ENCODE assay signal across 8 cellular contexts in genomic region chr1:198157241-198157846, GRCh38. TPM values are rescaled to one million over a fixed set of nuclear protein-coding genes. Genes with fewer than 3 reads are reported as not detected.
DNase-seq lines count a peak whose midpoint lies in the region; TF ChIP-seq lines count a peak whose summit lies in the region.

No MANE protein-coding gene starts in this region.

- H3K4me3 Mint-ChIP-seq in HFFc6 = peak overlapping the region; percentile 99

- H3K36me3 Mint-ChIP-seq in HFFc6 (ENCODE audit: low read depth) = peaks cover 39% of the 10 kb centered on the region

- H3K27ac ChIP-seq in SK-N-MC = peak overlapping the region; percentile 28; the same call in 1 of the 2 replicates

- H3K4me3 ChIP-seq in SK-N-MC = peak overlapping the region; percentile 93

- TF ChIP-seq CTCF in HFFc6 (IDR thresholded peaks at IDR 0.05) = no peak

- H3K27me3 Mint-ChIP-seq in HFFc6 (ENCODE audit: insufficient read depth) = peaks cover 9% of the 10 kb centered on the region

- DNase-seq in GM04503 (ENCODE audit: low read depth) (peak; percentile 55), HFFc6 (peak; percentile 85), MV-4-11 (lab: John Stamatoyannopoulos, UW) (peak; percentile 84), SK-N-MC (ENCODE audit: low read depth, low spot score) (peak; percentile 85), germinal center (ENCODE audit: low spot score) (peak; percentile 83), non-pigmented ciliary epithelial cell (ENCODE audit: low read depth) (peak; percentile 85), superior temporal gyrus (ENCODE audit: extremely low spot score) (peak; percentile 96)
- DNase-seq in activated naive CD4-positive, alpha-beta T cell treated with anti-CD3 and anti-CD28 coated beads, Interleukin-2, amount 50 U/mL, for 16 hours = peak; percentile 81

- no peaks in the 10 kb centered on the region for H3K9me3 ChIP-seq in SK-N-MC (ENCODE audit: low read depth, low read length)

- peak overlapping the region; percentile 96 for H3K27ac Mint-ChIP-seq in HFFc6

- no peaks in the 10 kb centered on the region for H3K36me3 ChIP-seq in SK-N-MC (ENCODE audit: insufficient read depth, low read length)

- H3K4me1 Mint-ChIP-seq in HFFc6 (ENCODE audit: low read depth) = peaks cover 68% of the 10 kb centered on the region

- no peaks in the 10 kb centered on the region for H3K9me3 Mint-ChIP-seq in HFFc6

- peak overlapping the region; percentile 80 for H3K9ac ChIP-seq in SK-N-MC (ENCODE audit: insufficient read length)

RNA-seq across cellular contexts. Expression of gene NEK7, which starts 0.5 kb away (rescaled TPM):
- total RNA-seq in HFFc6 (2021; fragmentation: NEBNext Ultra II Directional; extraction: Animal tissue kit (Norgen Biotek cat#: 25700)) = 100 to 1,000 TPM; 452 to 692 (median 485) TPM

Comparison
In these comparisons a context has a peak if more than half of its experiments do, and no peak if none do; other contexts are left out.
1. Peak in every context shown above with its lines: DNase-seq, H3K4me3 ChIP-seq and H3K27ac ChIP-seq.